In the genomic region with DNA sequence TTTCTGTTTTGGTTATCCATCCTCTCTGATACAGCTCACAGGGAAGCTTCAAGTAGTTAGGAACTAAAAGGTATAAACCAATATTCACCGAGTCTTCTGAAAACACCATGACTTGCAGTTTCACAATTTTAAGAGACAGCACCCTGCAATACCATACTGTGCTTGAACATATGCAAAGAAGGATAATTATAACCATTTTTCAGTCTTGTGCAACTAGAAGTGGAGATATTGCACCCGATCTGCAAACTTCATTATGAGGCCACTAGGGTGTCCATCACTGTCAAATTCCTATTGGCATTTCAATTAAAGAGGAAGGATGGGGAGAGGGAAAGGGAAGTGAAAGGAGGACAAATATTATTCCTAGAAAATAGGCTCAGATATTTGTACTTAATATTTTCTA, we compare ENCODE assay signal across 10 cellular contexts. TPM values are rescaled to one million over a fixed set of nuclear protein-coding genes. Genes with fewer than 3 reads are reported as not detected.
DNase-seq lines count a peak whose midpoint lies in the region; ATAC-seq and TF ChIP-seq lines count a peak whose summit lies in the region.
"Had no signal": no experiment of that assay in that cellular context is flagged by ENCODE, and none has a peak within 500 bp of the region (broad histone marks: within the 10 kb centered on the region; RNA-seq: fewer than 3 reads in every experiment).

No MANE protein-coding gene starts in this region.

- TF ChIP-seq CTCF in type B pancreatic cell (conservative IDR thresholded peaks at IDR 0.05) = peak; percentile 63
- TF ChIP-seq CTCF in CD4-positive, alpha-beta T cell (IDR thresholded peaks at IDR 0.05) = no peak

- peak; percentile 30 for DNase-seq in NCI-H2171 treated with DMSO at 0.1 percent for 48 hours (lab: John Stamatoyannopoulos, UW)
- no peak for DNase-seq in NCI-H2171 (lab: John Stamatoyannopoulos, UW)
- peak; percentile 51 for DNase-seq in NAMALWA (ENCODE audit: low spot score)
- no peak for DNase-seq in type B pancreatic cell (ENCODE audit: extremely low spot score, unreplicated experiment)
- no peak for DNase-seq in inferior parietal cortex (ENCODE audit: extremely low spot score)
- no peak for DNase-seq in CD4-positive, alpha-beta T cell

- no peaks in the 10 kb centered on the region for H3K9me3 ChIP-seq in CD4-positive, alpha-beta T cell (ENCODE audit: control insufficient read depth, low read length)

- ATAC-seq in HG02870 (IDR thresholded peaks at IDR 0.05; ENCODE audit: unreplicated experiment) = peak; percentile 87
- ATAC-seq in activated T-helper 17 cell treated with anti-CD3 and anti-CD28 coated beads, Interleukin-2, amount 50 U/mL, for 72 hours (replicated peaks) = no peak
- no peak for ATAC-seq in CD4-positive, alpha-beta T cell (ENCODE audit: poor library complexity)
- ATAC-seq: natural killer cell treated with Interleukin-12 subunit alpha and Interleukin-12 subunit beta and Interleukin-15 and Interleukin-18, amount 100 ng/mL, for 72 hours; Panc1 had no signal

- H3K27me3 Mint-ChIP-seq in type B pancreatic cell = no peaks in the 10 kb centered on the region
- H3K27me3 Mint-ChIP-seq in activated T-helper 17 cell treated with anti-CD3 and anti-CD28 coated beads, Interleukin-2, amount 50 U/mL, for 72 hours = peaks cover 3% of the 10 kb centered on the region
- no peaks in the 10 kb centered on the region for H3K27me3 Mint-ChIP-seq in CD4-positive, alpha-beta T cell

- H3K36me3 Mint-ChIP-seq in type B pancreatic cell = no peaks in the 10 kb centered on the region
- H3K36me3 Mint-ChIP-seq in activated T-helper 17 cell treated with anti-CD3 and anti-CD28 coated beads, Interleukin-2, amount 50 U/mL, for 72 hours (ENCODE audit: low read depth) = no peaks in the 10 kb centered on the region
- H3K36me3 Mint-ChIP-seq in CD4-positive, alpha-beta T cell (ENCODE audit: low read depth) = no peaks in the 10 kb centered on the region
- H3K36me3 Mint-ChIP-seq: natural killer cell treated with Interleukin-12 subunit alpha and Interleukin-12 subunit beta and Interleukin-15 and Interleukin-18, amount 100 ng/mL, for 72 hours had no signal

- no peaks in the 10 kb centered on the region for H3K27me3 ChIP-seq in CD4-positive, alpha-beta T cell (ENCODE audit: control insufficient read depth, insufficient read depth, low read length)

- H3K4me3 Mint-ChIP-seq in type B pancreatic cell = no peak overlapping the region
- no peak overlapping the region for H3K4me3 Mint-ChIP-seq in activated T-helper 17 cell treated with anti-CD3 and anti-CD28 coated beads, Interleukin-2, amount 50 U/mL, for 72 hours
- H3K4me3 Mint-ChIP-seq in CD4-positive, alpha-beta T cell = no peak overlapping the region
- H3K4me3 Mint-ChIP-seq: natural killer cell treated with Interleukin-12 subunit alpha and Interleukin-12 subunit beta and Interleukin-15 and Interleukin-18, amount 100 ng/mL, for 72 hours had no signal

- peaks cover 6% of the 10 kb centered on the region for H3K9me3 Mint-ChIP-seq in type B pancreatic cell
- no peaks in the 10 kb centered on the region for H3K9me3 Mint-ChIP-seq in activated T-helper 17 cell treated with anti-CD3 and anti-CD28 coated beads, Interleukin-2, amount 50 U/mL, for 72 hours
- H3K9me3 Mint-ChIP-seq in CD4-positive, alpha-beta T cell = peaks cover 4% of the 10 kb centered on the region

- H3K27ac ChIP-seq in CD4-positive, alpha-beta T cell (ENCODE audit: low read depth, low read length) = no peak overlapping the region

- CTCF ChIA-PET in CD4-positive, alpha-beta T cell (lab: Charles Lee) = interaction anchor here (1.2 kb wide), 1 partner anchor 28 kb away, joined by 4 read pairs; no protein-coding TSS in a partner anchor

- POLR2A ChIA-PET in CD4-positive, alpha-beta T cell (lab: Charles Lee) = no interaction called here

- peaks cover 27% of the 10 kb centered on the region for H3K4me1 Mint-ChIP-seq in type B pancreatic cell (ENCODE audit: unreplicated experiment)
- peaks cover 8% of the 10 kb centered on the region for H3K4me1 Mint-ChIP-seq in activated T-helper 17 cell treated with anti-CD3 and anti-CD28 coated beads, Interleukin-2, amount 50 U/mL, for 72 hours
- peaks cover 7% of the 10 kb centered on the region for H3K4me1 Mint-ChIP-seq in CD4-positive, alpha-beta T cell (ENCODE audit: low read depth)

- H3K27ac Mint-ChIP-seq in type B pancreatic cell = no peak overlapping the region
- H3K27ac Mint-ChIP-seq in activated T-helper 17 cell treated with anti-CD3 and anti-CD28 coated beads, Interleukin-2, amount 50 U/mL, for 72 hours = no peak overlapping the region
- H3K27ac Mint-ChIP-seq in CD4-positive, alpha-beta T cell = no peak overlapping the region
- H3K27ac Mint-ChIP-seq: natural killer cell treated with Interleukin-12 subunit alpha and Interleukin-12 subunit beta and Interleukin-15 and Interleukin-18, amount 100 ng/mL, for 72 hours had no signal

- intact Hi-C loops in CD4-positive, alpha-beta T cell (cut with DNase I, micrococcal nuclease) = no loop called here

RNA-seq across cellular contexts. Expression of gene CEP120, which starts 32.4 kb away (rescaled TPM):
- total RNA-seq in type B pancreatic cell (ENCODE audit: low replicate concordance) = 16.4 and 26.9 TPM in 2 replicates
- 10 to 100 TPM; 20.3 to 34.5 TPM for total RNA-seq in activated T-helper 17 cell treated with anti-CD3 and anti-CD28 coated beads, Interleukin-2, amount 50 U/mL, for 72 hours
- 10 to 100 TPM; 69.9 to 74.9 TPM for total RNA-seq in CD4-positive, alpha-beta T cell

RNA-seq across cellular contexts. Expression of gene CSNK1G3, which starts 56.3 kb away (rescaled TPM):
- total RNA-seq in type B pancreatic cell (ENCODE audit: low replicate concordance) = 41.8 and 43.6 TPM in 2 replicates
- total RNA-seq in activated T-helper 17 cell treated with anti-CD3 and anti-CD28 coated beads, Interleukin-2, amount 50 U/mL, for 72 hours = 10 to 100 TPM; 27.6 to 39.5 TPM
- 10 to 100 TPM; 87.2 to 92.3 TPM for total RNA-seq in CD4-positive, alpha-beta T cell

Comparison
In these comparisons a context has a peak if more than half of its experiments do, and no peak if none do; other contexts are left out.
1. DNase-seq: peak in NCI-H2171 treated with DMSO at 0.1 percent for 48 hours (single experiment) and NAMALWA (single experiment); none in NCI-H2171 (single experiment), type B pancreatic cell (single experiment), inferior parietal cortex (single experiment) and CD4-positive, alpha-beta T cell (0 of 10).